Comparison of ENCODE assay signal across 31 cellular contexts in the genomic region with DNA sequence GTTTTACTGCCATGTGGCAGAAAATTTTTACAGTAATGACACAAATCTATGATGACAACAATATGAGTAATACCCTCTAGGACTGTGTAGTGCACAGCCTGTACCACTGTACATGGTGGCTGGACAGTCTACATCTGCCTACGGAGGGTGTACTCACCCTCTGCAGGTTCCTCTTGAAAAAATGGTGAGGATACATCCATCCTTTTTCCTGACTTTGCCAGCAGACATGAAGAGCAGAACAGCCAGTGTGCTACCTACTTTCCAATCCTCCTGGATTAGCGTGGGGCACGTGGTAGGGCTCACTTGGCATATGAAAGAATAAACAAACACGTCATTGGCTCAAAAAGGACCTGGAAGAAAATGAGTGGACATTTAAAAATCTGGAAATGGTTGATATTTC.
DNase-seq lines count a peak whose midpoint lies in the region; ATAC-seq, FAIRE-seq and TF ChIP-seq lines count a peak whose summit lies in the region.
"Had no signal": no experiment of that assay in that cellular context is flagged by ENCODE, and none has a peak within 500 bp of the region (broad histone marks: within the 10 kb centered on the region; RNA-seq: fewer than 3 reads in every experiment).

No MANE protein-coding gene starts in this region.

- H3K27ac ChIP-seq in liver (ENCODE audit: low read depth in 1 of 2, low read length in 2 of 2), result peak overlapping the region; percentile 80 to 95
- H3K27ac ChIP-seq in HepG2 (ENCODE audit: extremely low read length, insufficient read depth, low read length), result no peak overlapping the region
- H3K27ac ChIP-seq in PC-3 (ENCODE audit: low read length), result 0 out of 2 replicates have a peak overlapping the region, but pooled peaks have one; percentile 2
- H3K27ac ChIP-seq in colonic mucosa, result no peak overlapping the region
- H3K27ac ChIP-seq: esophagus squamous epithelium, gastroesophageal sphincter, left ventricle myocardium inferior, spleen, upper lobe of left lung had no signal

- H3K4me1 ChIP-seq in liver (ENCODE audit: control insufficient read depth in 4 of 4, insufficient read depth in 4 of 4, low read length in 3 of 4), result peaks cover 5 to 61% (median 32%) of the 10 kb centered on the region in 4 donors
- peaks cover 49% of the 10 kb centered on the region for H3K4me1 ChIP-seq in HepG2 (ENCODE audit: insufficient read depth, low read length)
- peaks cover 61% of the 10 kb centered on the region for H3K4me1 ChIP-seq in PC-3 (ENCODE audit: insufficient read depth, low read length)
- no peaks in the 10 kb centered on the region for H3K4me1 ChIP-seq in colonic mucosa
- H3K4me1 ChIP-seq: gastroesophageal sphincter, left ventricle myocardium inferior, upper lobe of left lung had no signal

- DNase-seq in HepG2 (ENCODE audit: low spot score) (no peak), PC-3 (peak; percentile 55), fibroblast of mammary gland (ENCODE audit: low read depth) (peak; percentile 68), colonic mucosa (no peak)
- no peak for DNase-seq in stimulated activated naive CD8-positive, alpha-beta T cell treated with anti-CD3 and anti-CD28 coated beads, Interleukin-15, amount 100 ng/mL, for 72 hours
- DNase-seq in activated naive CD4-positive, alpha-beta T cell (lab: John Stamatoyannopoulos, UW), result no peak
- DNase-seq: activated CD4-positive, alpha-beta T cell treated with anti-CD3 and anti-CD28 coated beads, Interleukin-2, amount 50 U/mL, for 4 hours; dermis blood vessel endothelial cell; esophagus squamous epithelium; GDM1; H9; hypothalamus; immature natural killer cell; left ventricle myocardium inferior; NCI-H1092; NCI-H187; NCI-H2171; NCI-H510A; SHP77 treated with DMSO at 0.1 percent for 48 hours; spleen; substantia nigra; T1000; upper lobe of left lung had no signal

- CTCF ChIA-PET in HepG2 (lab: Yijun Ruan, JAX; ENCODE audit: low intra/inter-chr PET ratio, low total read pairs), result no interaction called here
- CTCF ChIA-PET in PC-3 (lab: Charles Lee), result no interaction called here

- TF ChIP-seq EP300 in HepG2 (IDR thresholded peaks at IDR 0.05; ENCODE audit: low read depth in 2 of 2, low read length in 2 of 2) (no peak), HepG2 (CRISPR knock-in tag; IDR thresholded peaks at IDR 0.05; ENCODE audit: borderline replicate concordance) (no peak)

- H3K4me3 ChIP-seq in liver (ENCODE audit: low read depth in 1 of 3, low read length in 3 of 3) (peak overlapping the region; percentile 58 to 84 (median 60)), HepG2 (replicated peaks in 1 of 3; ENCODE audit: insufficient read depth in 1 of 3, low read depth in 2 of 3, low read length in 3 of 3) (no peak overlapping the region), PC-3 (ENCODE audit: low read length) (no peak overlapping the region), fibroblast of mammary gland (ENCODE audit: control insufficient read depth, low read depth, low read length) (no peak overlapping the region), colonic mucosa (no peak overlapping the region)
- H3K4me3 ChIP-seq: esophagus squamous epithelium, gastroesophageal sphincter, left ventricle myocardium inferior, spleen, upper lobe of left lung had no signal

- H3K27me3 Mint-ChIP-seq in stimulated activated naive CD8-positive, alpha-beta T cell treated with anti-CD3 and anti-CD28 coated beads, Interleukin-15, amount 100 ng/mL, for 72 hours, result no peaks in the 10 kb centered on the region
- H3K27me3 Mint-ChIP-seq: activated naive CD8-positive, alpha-beta T cell; central memory CD8-positive, alpha-beta T cell had no signal

- WGBS in liver, result 30% methylated on average over 4 of the region's 4 CpGs
- 74% methylated on average over 4 of the region's 4 CpGs for WGBS in HepG2 (ENCODE audit: low lambda C conversion rate)

- no peak overlapping the region for H3K4me2 ChIP-seq in HepG2 (ENCODE audit: low read depth, low read length)
- peak overlapping the region; percentile 15; the same call in 1 of the 2 replicates for H3K4me2 ChIP-seq in PC-3 (ENCODE audit: low read length)

- H3K36me3 ChIP-seq in liver (ENCODE audit: control insufficient read depth in 4 of 4, insufficient read depth in 3 of 4, low read depth in 1 of 4, low read length in 3 of 4), result peaks cover 0 to 5% (median 3%) of the 10 kb centered on the region in 4 donors
- H3K36me3 ChIP-seq in HepG2 (replicated peaks in 1 of 2; ENCODE audit: control insufficient read depth in 1 of 2, insufficient read depth in 2 of 2, low read length in 2 of 2), result no peaks in the 10 kb centered on the region
- H3K36me3 ChIP-seq in PC-3 (ENCODE audit: low read depth, low read length), result no peaks in the 10 kb centered on the region
- H3K36me3 ChIP-seq in colonic mucosa, result no peaks in the 10 kb centered on the region
- H3K36me3 ChIP-seq: esophagus squamous epithelium, gastroesophageal sphincter, left ventricle myocardium inferior, spleen, upper lobe of left lung had no signal

- peak; percentile 36 to 41 for TF ChIP-seq RAD21 in liver (IDR thresholded peaks at IDR 0.05)
- no peak for TF ChIP-seq RAD21 in HepG2 (CRISPR knock-in tag; IDR thresholded peaks at IDR 0.05)

- intact Hi-C loops in HepG2 (cut with micrococcal nuclease; ENCODE audit: unreplicated experiment), result no loop called here
- intact Hi-C loops in PC-3 (cut with micrococcal nuclease), result loop anchor here (5.0 kb wide), 6 partner anchors 63 to 1138 kb away; no protein-coding TSS in a partner anchor
- intact Hi-C loops in colonic mucosa (cut with DNase I), result loop anchor here (5.0 to 10.0 kb wide), 2 partner anchors 523 to 565 kb away; no protein-coding TSS in a partner anchor

- TF ChIP-seq CTCF in liver (IDR thresholded peaks at IDR 0.05; ENCODE audit: low read depth, low read length, missing input control) (no peak), HepG2 (CRISPR knock-in tag; IDR thresholded peaks at IDR 0.05) (no peak), PC-3 (conservative IDR thresholded peaks at IDR 0.05; ENCODE audit: low read depth, low read length) (no peak), fibroblast of mammary gland (conservative IDR thresholded peaks at IDR 0.05; ENCODE audit: control insufficient read depth, insufficient read depth, low read depth, low read length) (no peak), colonic mucosa (IDR thresholded peaks at IDR 0.05) (no peak)

- H2AFZ ChIP-seq in HepG2 (ENCODE audit: low read length) (no peak overlapping the region), PC-3 (ENCODE audit: low read length) (peak overlapping the region; percentile 33; the same call in 1 of the 2 replicates)

- H3K27me3 ChIP-seq in liver (ENCODE audit: control insufficient read depth in 4 of 4, insufficient read depth in 4 of 4, low read length in 3 of 4), result no peaks in the 10 kb centered on the region
- H3K27me3 ChIP-seq in HepG2 (ENCODE audit: control insufficient read depth in 1 of 2, insufficient read depth in 2 of 2, low read length in 2 of 2), result no peaks in the 10 kb centered on the region
- no peaks in the 10 kb centered on the region for H3K27me3 ChIP-seq in PC-3 (ENCODE audit: low read length)
- no peaks in the 10 kb centered on the region for H3K27me3 ChIP-seq in colonic mucosa
- H3K27me3 ChIP-seq: upper lobe of left lung had no signal

- BruUV-seq in HepG2 (replicated peaks; lab: Mats Ljungman, UMichigan) (no TSS peak), PC-3 (replicated peaks; lab: Mats Ljungman, UMichigan) (no TSS peak)

- no peak overlapping the region for H3K4me3 Mint-ChIP-seq in stimulated activated naive CD8-positive, alpha-beta T cell treated with anti-CD3 and anti-CD28 coated beads, Interleukin-15, amount 100 ng/mL, for 72 hours
- H3K4me3 Mint-ChIP-seq: activated naive CD8-positive, alpha-beta T cell; central memory CD8-positive, alpha-beta T cell; H9; immature natural killer cell; nephron; WTC11 had no signal

- H3K79me2 ChIP-seq in HepG2 (ENCODE audit: insufficient read depth, low read length), result no peaks in the 10 kb centered on the region
- no peaks in the 10 kb centered on the region for H3K79me2 ChIP-seq in PC-3 (ENCODE audit: low read length)

- no peak overlapping the region for H3K27ac Mint-ChIP-seq in stimulated activated naive CD8-positive, alpha-beta T cell treated with anti-CD3 and anti-CD28 coated beads, Interleukin-15, amount 100 ng/mL, for 72 hours
- H3K27ac Mint-ChIP-seq: activated naive CD8-positive, alpha-beta T cell; H9; WTC11 had no signal

- FAIRE-seq in HepG2 (lab: Jason Lieb, UNC), result no peak
- FAIRE-seq: endometrium had no signal

- H4K20me1 ChIP-seq in HepG2 (ENCODE audit: insufficient read depth, low read length) (no peaks in the 10 kb centered on the region), PC-3 (ENCODE audit: low read length) (no peaks in the 10 kb centered on the region)

- no peak for TF ChIP-seq POLR2A in HepG2 (IDR thresholded peaks at IDR 0.05; ENCODE audit: insufficient read depth in 1 of 2, low read depth in 2 of 2, low read length in 2 of 2)

- peak overlapping the region; percentile 27 to 75 for H3K9ac ChIP-seq in liver (ENCODE audit: low read depth in 1 of 2, low read length in 2 of 2)
- H3K9ac ChIP-seq in HepG2 (ENCODE audit: insufficient read depth, low read depth, low read length), result no peak overlapping the region
- H3K9ac ChIP-seq in PC-3 (ENCODE audit: low read length), result no peak overlapping the region
- no peak overlapping the region for H3K9ac ChIP-seq in colonic mucosa (ENCODE audit: low read depth in 2 of 2, low read length in 2 of 2)

- ATAC-seq in HepG2, result no peak
- ATAC-seq in PC-3, result peak; percentile 50; the same call in 1 of the 2 replicates
- peak; percentile 59 for ATAC-seq in stimulated activated naive CD8-positive, alpha-beta T cell treated with anti-CD3 and anti-CD28 coated beads, Interleukin-15, amount 100 ng/mL, for 72 hours
- ATAC-seq in HG03139 (IDR thresholded peaks at IDR 0.05; ENCODE audit: unreplicated experiment), result no peak
- ATAC-seq: gastroesophageal sphincter, WTC11 had no signal

- H3K9me3 ChIP-seq in liver (ENCODE audit: control insufficient read depth in 4 of 4, low read length in 3 of 4) (no peaks in the 10 kb centered on the region), HepG2 (ENCODE audit: low read length) (no peaks in the 10 kb centered on the region), PC-3 (ENCODE audit: low read length) (no peaks in the 10 kb centered on the region), colonic mucosa (no peaks in the 10 kb centered on the region)
- H3K9me3 ChIP-seq: esophagus squamous epithelium, left ventricle myocardium inferior, spleen, upper lobe of left lung had no signal

- peaks cover 0 to under 1% of the 10 kb centered on the region in 2 donors for H3K9me3 Mint-ChIP-seq in stimulated activated naive CD8-positive, alpha-beta T cell treated with anti-CD3 and anti-CD28 coated beads, Interleukin-15, amount 100 ng/mL, for 72 hours
- H3K9me3 Mint-ChIP-seq: central memory CD8-positive, alpha-beta T cell; immature natural killer cell; nephron had no signal

- H3K4me1 Mint-ChIP-seq in stimulated activated naive CD8-positive, alpha-beta T cell treated with anti-CD3 and anti-CD28 coated beads, Interleukin-15, amount 100 ng/mL, for 72 hours, result peaks cover 46% of the 10 kb centered on the region

- in situ Hi-C loops in HepG2 (cut with HindIII; ENCODE audit: extremely low pct_ligation_motif_present, low pct_unique_long_range_greater_than_20kb), result loop anchor here (5.0 to 25.0 kb wide), 4 partner anchors 275 to 1133 kb away; partner anchors contain the start of gene ARL4C

- no peaks in the 10 kb centered on the region for H3K9me2 ChIP-seq in PC-3 (replicated peaks; ENCODE audit: low read length)

- POLR2A ChIA-PET in HepG2 (lab: Yijun Ruan, JAX) (no interaction called here), PC-3 (lab: Charles Lee; ENCODE audit: unreplicated experiment) (no interaction called here)

- H3F3A ChIP-seq in PC-3 (ENCODE audit: low read length, unreplicated experiment), result peaks cover 3% of the 10 kb centered on the region

Comparison
In these comparisons a context has a peak if more than half of its experiments do, and no peak if none do; other contexts are left out.
1. H3K27ac ChIP-seq: peak in liver (2 of 2) and PC-3 (single experiment); none in HepG2 (single experiment) and colonic mucosa (single experiment).
2. H3K4me3 ChIP-seq: peak in liver (3 of 3); none in HepG2 (0 of 3), PC-3 (single experiment), fibroblast of mammary gland (single experiment) and colonic mucosa (single experiment).
3. H3K9ac ChIP-seq: peak in liver (2 of 2); none in HepG2 (single experiment), PC-3 (single experiment) and colonic mucosa (0 of 2).
4. ATAC-seq: peak in PC-3 (single experiment) and stimulated activated naive CD8-positive, alpha-beta T cell treated with anti-CD3 and anti-CD28 coated beads, Interleukin-15, amount 100 ng/mL, for 72 hours (single experiment); none in HepG2 (single experiment) and HG03139 (single experiment).
5. DNase-seq: peak in PC-3 (single experiment) and fibroblast of mammary gland (single experiment); none in HepG2 (single experiment), stimulated activated naive CD8-positive, alpha-beta T cell treated with anti-CD3 and anti-CD28 coated beads, Interleukin-15, amount 100 ng/mL, for 72 hours (0 of 2), colonic mucosa (single experiment) and activated naive CD4-positive, alpha-beta T cell (0 of 4).